Comparison of ENCODE assay signal across 24 cellular contexts in genomic region chr4:166432842-166433241, GRCh38.
"Had no signal": no experiment of that assay in that cellular context is flagged by ENCODE, and none has a peak within 500 bp of the region (broad histone marks: within the 10 kb centered on the region; RNA-seq: fewer than 3 reads in every experiment).

No MANE protein-coding gene starts in this region.

- H3K4me3 Mint-ChIP-seq: activated CD4-positive, alpha-beta T cell treated with anti-CD3 and anti-CD28 coated beads for 36 hours; activated naive CD8-positive, alpha-beta T cell treated with anti-CD3 and anti-CD28 coated beads for 36 hours; activated T-cell treated with anti-CD3 and anti-CD28 coated beads, Interleukin-2, amount 50 U/mL, for 4 hours; dendritic cell treated with granulocyte-macrophage colony-stimulating factor and Interleukin-4, amounts not matched to agents 40 ng/mL and 50 ng/mL, for 4 days; nephron; WTC11 had no signal

- H3K4me1 ChIP-seq: heart left ventricle, psoas muscle, right atrium auricular region, thyroid gland had no signal

- H3K27ac ChIP-seq: heart left ventricle, neutrophil, ovary, psoas muscle, right atrium auricular region, thyroid gland had no signal

- H3K9me3 Mint-ChIP-seq: activated T-helper 2 cell treated with anti-CD3 and anti-CD28 coated beads, Interferon-gamma antibody, Interleukin-2, Interleukin-4, amounts not matched to agents 10 μg/mL and 5 μg/mL and 100 μg/mL, durations not matched to agents 14 hours and 24 hours and 36 hours; dendritic cell treated with granulocyte-macrophage colony-stimulating factor and Interleukin-4, amounts not matched to agents 40 ng/mL and 50 ng/mL, for 4 days; nephron; WTC11 had no signal

- H3K9me3 ChIP-seq: heart left ventricle, neutrophil, ovary, psoas muscle, right atrium auricular region, thyroid gland had no signal

- H3K4me3 ChIP-seq: heart left ventricle, ovary, psoas muscle, right atrium auricular region, thyroid gland had no signal

- H3K27me3 Mint-ChIP-seq: activated CD4-positive, alpha-beta T cell treated with anti-CD3 and anti-CD28 coated beads for 36 hours; activated naive CD8-positive, alpha-beta T cell treated with anti-CD3 and anti-CD28 coated beads for 36 hours; dendritic cell treated with granulocyte-macrophage colony-stimulating factor and Interleukin-4, amounts not matched to agents 40 ng/mL and 50 ng/mL, for 4 days had no signal

- H3K27me3 ChIP-seq: heart left ventricle, neutrophil, ovary, right atrium auricular region, thyroid gland had no signal

- H3K4me1 Mint-ChIP-seq: activated CD4-positive, alpha-beta T cell treated with anti-CD3 and anti-CD28 coated beads for 36 hours; activated naive CD8-positive, alpha-beta T cell treated with anti-CD3 and anti-CD28 coated beads for 36 hours; nephron had no signal

- H3K27ac Mint-ChIP-seq: activated CD4-positive, alpha-beta T cell treated with anti-CD3 and anti-CD28 coated beads for 36 hours; activated naive CD8-positive, alpha-beta T cell treated with anti-CD3 and anti-CD28 coated beads for 36 hours; activated T-helper 2 cell treated with anti-CD3 and anti-CD28 coated beads, Interferon-gamma antibody, Interleukin-2, Interleukin-4, amounts not matched to agents 10 μg/mL and 5 μg/mL and 100 μg/mL, durations not matched to agents 14 hours and 24 hours and 36 hours; dendritic cell treated with granulocyte-macrophage colony-stimulating factor and Interleukin-4, amounts not matched to agents 40 ng/mL and 50 ng/mL, for 4 days; nephron; WTC11 had no signal

- ATAC-seq: activated CD4-positive, alpha-beta T cell treated with anti-CD3 and anti-CD28 coated beads for 36 hours; activated T-cell treated with anti-CD3 and anti-CD28 coated beads, Interleukin-2, amount 50 U/mL, for 4 hours; heart left ventricle; psoas muscle; stimulated activated naive CD8-positive, alpha-beta T cell treated with anti-CD3 and anti-CD28 coated beads, Interleukin-15, Interleukin-2, amounts not matched to agents 100 U/mL and 50 U/mL, for 24 hours; WTC11 had no signal

- DNase-seq: activated CD4-positive, alpha-beta T cell treated with anti-CD3 and anti-CD28 coated beads for 36 hours; activated CD4-positive, alpha-beta T cell treated with anti-CD3 and anti-CD28 coated beads, Interleukin-2, amount 50 U/mL, for 4 hours; activated CD8-positive, alpha-beta memory T cell treated with anti-CD3 and anti-CD28 coated beads, Interleukin-2, amount 50 U/mL, for 48 hours; activated naive CD4-positive, alpha-beta T cell; activated naive CD8-positive, alpha-beta T cell treated with anti-CD3 and anti-CD28 coated beads for 36 hours; activated T-cell treated with anti-CD3 and anti-CD28 coated beads, Interleukin-2, amount 50 U/mL, for 4 hours; amniotic stem cell; effector CD4-positive, alpha-beta T cell; heart left ventricle; mesenchymal stem cell; ovary; psoas muscle; stimulated activated CD4-positive, alpha-beta T cell treated with anti-CD3 and anti-CD28 coated beads, Interleukin-12 subunit alpha, Interleukin-12 subunit beta, amount 100 ng/mL, for 4 hours; stimulated activated CD4-positive, alpha-beta T cell treated with anti-CD3 and anti-CD28 coated beads, Interleukin-4, amount 100 ng/mL, for 4 hours; stimulated activated naive CD8-positive, alpha-beta T cell treated with anti-CD3 and anti-CD28 coated beads, Interleukin-15, Interleukin-2, amounts not matched to agents 100 U/mL and 50 U/mL, for 24 hours; substantia nigra; T-helper 9 cell; thyroid gland had no signal

- H3K36me3 ChIP-seq: heart left ventricle, neutrophil, ovary, right atrium auricular region, thyroid gland had no signal

- H3K36me3 Mint-ChIP-seq: activated naive CD8-positive, alpha-beta T cell treated with anti-CD3 and anti-CD28 coated beads for 36 hours; WTC11 had no signal
